In genomic region chr15:64943512-64944225, GRCh38 we compare ENCODE assay signal across 27 cellular contexts.
"Had no signal": no experiment of that assay in that cellular context is flagged by ENCODE, and none has a peak within 500 bp of the region (broad histone marks: within the 10 kb centered on the region; RNA-seq: fewer than 3 reads in every experiment).

No MANE protein-coding gene starts in this region.

- FAIRE-seq: endothelial cell of umbilical vein had no signal

- H3K4me1 Mint-ChIP-seq: brain; stimulated activated memory B cell treated with anti-CD40 and anti-IgM and Interleukin-4, amounts not matched to agents 10 μg/mL and 1 μg/mL and 100 μg/mL, for 72 hours; stimulated activated naive CD8-positive, alpha-beta T cell treated with anti-CD3 and anti-CD28 coated beads, Interleukin-15, amount 100 ng/mL, for 72 hours had no signal

- H3K27ac ChIP-seq: adrenal gland, ascending aorta, cardiac muscle cell, heart left ventricle, left ventricle myocardium inferior, neutrophil, ovary, right lobe of liver, suprapubic skin, tibial nerve, uterus had no signal

- H3K9me3 ChIP-seq: adrenal gland, ascending aorta, heart left ventricle, left ventricle myocardium inferior, neutrophil, ovary, right lobe of liver, suprapubic skin, tibial nerve, uterus had no signal

- H3K36me3 Mint-ChIP-seq: activated naive CD8-positive, alpha-beta T cell; stimulated activated memory B cell treated with anti-CD40 and anti-IgM and Interleukin-4, amounts not matched to agents 10 μg/mL and 1 μg/mL and 100 μg/mL, for 72 hours had no signal

- H3K27me3 ChIP-seq: adrenal gland, ascending aorta, cardiac muscle cell, heart left ventricle, neutrophil, ovary, right lobe of liver, suprapubic skin, tibial nerve, uterus had no signal

- DNase-seq: activated CD4-positive, alpha-beta T cell treated with anti-CD3 and anti-CD28 coated beads for 4 hours; activated CD4-positive, alpha-beta T cell treated with anti-CD3 and anti-CD28 coated beads, Interleukin-2, amount 50 U/mL, for 48 hours; activated CD4-positive, CD25-positive, alpha-beta regulatory T cell; activated CD8-positive, alpha-beta memory T cell treated with anti-CD3 and anti-CD28 coated beads, Interleukin-2, amount 50 U/mL, for 4 hours; activated gamma-delta T cell; activated T-cell treated with anti-CD3 and anti-CD28 coated beads, Interleukin-2, amount 50 U/mL, for 24 hours; cortex of kidney; foreskin fibroblast; heart left ventricle; left ventricle myocardium inferior; nephron progenitor cell; right lobe of liver; stimulated activated CD4-positive, alpha-beta T cell treated with anti-CD3 and anti-CD28 coated beads, Interleukin-4, amount 100 ng/mL, for 24 hours; stimulated activated naive CD8-positive, alpha-beta T cell treated with anti-CD3 and anti-CD28 coated beads, Interleukin-15, amount 100 ng/mL, for 72 hours; uterus had no signal

- ATAC-seq: heart left ventricle; stimulated activated memory B cell treated with anti-CD40 and anti-IgM and Interleukin-4, amounts not matched to agents 10 μg/mL and 1 μg/mL and 100 μg/mL, for 72 hours; stimulated activated naive CD8-positive, alpha-beta T cell treated with anti-CD3 and anti-CD28 coated beads, Interleukin-15, amount 100 ng/mL, for 72 hours had no signal

- H3K27me3 Mint-ChIP-seq: activated naive CD8-positive, alpha-beta T cell; activated T-cell treated with anti-CD3 and anti-CD28 coated beads, Interleukin-2, amount 50 U/mL, for 24 hours; brain; progenitor cell of endocrine pancreas; stimulated activated memory B cell treated with anti-CD40 and anti-IgM and Interleukin-4, amounts not matched to agents 10 μg/mL and 1 μg/mL and 100 μg/mL, for 72 hours; stimulated activated naive CD8-positive, alpha-beta T cell treated with anti-CD3 and anti-CD28 coated beads, Interleukin-15, amount 100 ng/mL, for 72 hours had no signal

- H3K9me3 Mint-ChIP-seq: activated T-cell treated with anti-CD3 and anti-CD28 coated beads, Interleukin-2, amount 50 U/mL, for 24 hours; brain; nephron progenitor cell; stimulated activated memory B cell treated with anti-CD40 and anti-IgM and Interleukin-4, amounts not matched to agents 10 μg/mL and 1 μg/mL and 100 μg/mL, for 72 hours; stimulated activated naive CD8-positive, alpha-beta T cell treated with anti-CD3 and anti-CD28 coated beads, Interleukin-15, amount 100 ng/mL, for 72 hours had no signal

- H3K4me1 ChIP-seq: ascending aorta, heart left ventricle, left ventricle myocardium inferior, suprapubic skin, tibial nerve, uterus had no signal

- H3K4me3 ChIP-seq: adrenal gland, ascending aorta, cardiac muscle cell, heart left ventricle, left ventricle myocardium inferior, ovary, right lobe of liver, suprapubic skin, tibial nerve, uterus had no signal

- H3K36me3 ChIP-seq: cardiac muscle cell, left ventricle myocardium inferior, neutrophil, ovary, right lobe of liver, uterus had no signal

- H3K4me3 Mint-ChIP-seq: activated naive CD8-positive, alpha-beta T cell; activated T-cell treated with anti-CD3 and anti-CD28 coated beads, Interleukin-2, amount 50 U/mL, for 24 hours; brain; nephron progenitor cell; stimulated activated memory B cell treated with anti-CD40 and anti-IgM and Interleukin-4, amounts not matched to agents 10 μg/mL and 1 μg/mL and 100 μg/mL, for 72 hours; stimulated activated naive CD8-positive, alpha-beta T cell treated with anti-CD3 and anti-CD28 coated beads, Interleukin-15, amount 100 ng/mL, for 72 hours had no signal

- H3K27ac Mint-ChIP-seq: activated naive CD8-positive, alpha-beta T cell; activated T-cell treated with anti-CD3 and anti-CD28 coated beads, Interleukin-2, amount 50 U/mL, for 24 hours; brain; progenitor cell of endocrine pancreas; stimulated activated memory B cell treated with anti-CD40 and anti-IgM and Interleukin-4, amounts not matched to agents 10 μg/mL and 1 μg/mL and 100 μg/mL, for 72 hours had no signal
